Comparison of ENCODE assay signal across 1 cellular context in the genomic region with DNA sequence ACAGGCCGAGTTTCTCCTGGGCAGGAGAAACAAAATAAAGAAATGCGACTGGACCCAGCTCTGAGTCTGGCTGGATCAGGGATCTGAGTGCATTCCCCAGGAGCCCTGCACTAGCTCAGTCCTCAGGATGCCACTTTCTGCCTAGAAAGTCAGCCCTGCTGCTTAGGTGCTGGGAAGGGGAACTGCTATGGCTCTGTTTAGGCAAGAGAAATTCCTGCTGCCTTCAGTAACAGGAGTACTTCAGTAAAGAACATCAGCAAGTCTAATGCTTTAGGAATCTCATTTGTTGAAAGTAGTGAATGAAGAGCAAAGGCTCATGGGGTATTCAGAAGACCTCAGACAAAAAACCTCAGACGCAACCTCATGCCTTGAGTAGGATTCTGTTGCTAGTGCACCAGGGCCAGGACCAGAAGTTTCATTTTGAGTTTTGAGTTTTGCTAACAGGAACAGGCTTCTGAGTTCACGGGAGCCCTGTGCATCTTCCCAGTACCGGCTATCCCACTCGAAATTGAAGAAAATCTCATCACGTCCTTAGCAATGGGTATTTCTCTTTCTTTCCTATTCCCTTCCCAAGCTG.
TF ChIP-seq lines count a peak whose summit lies in the region.

No MANE protein-coding gene starts in this region.

TF ChIP-seq in GM12878, 131 proteins besides CTCF, POLR2A, EP300 and RAD21:
- TF ChIP-seq, protein P1, sequence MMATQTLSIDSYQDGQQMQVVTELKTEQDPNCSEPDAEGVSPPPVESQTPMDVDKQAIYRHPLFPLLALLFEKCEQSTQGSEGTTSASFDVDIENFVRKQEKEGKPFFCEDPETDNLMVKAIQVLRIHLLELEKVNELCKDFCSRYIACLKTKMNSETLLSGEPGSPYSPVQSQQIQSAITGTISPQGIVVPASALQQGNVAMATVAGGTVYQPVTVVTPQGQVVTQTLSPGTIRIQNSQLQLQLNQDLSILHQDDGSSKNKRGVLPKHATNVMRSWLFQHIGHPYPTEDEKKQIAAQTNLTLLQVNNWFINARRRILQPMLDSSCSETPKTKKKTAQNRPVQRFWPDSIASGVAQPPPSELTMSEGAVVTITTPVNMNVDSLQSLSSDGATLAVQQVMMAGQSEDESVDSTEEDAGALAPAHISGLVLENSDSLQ (IDR thresholded peaks at IDR 0.05): no peak
- peak; percentile 36; the same call in 1 of the 2 replicates for TF ChIP-seq RUNX3 (IDR thresholded peaks at IDR 0.05; ENCODE audit: low read length)
- TF ChIP-seq, protein P2, sequence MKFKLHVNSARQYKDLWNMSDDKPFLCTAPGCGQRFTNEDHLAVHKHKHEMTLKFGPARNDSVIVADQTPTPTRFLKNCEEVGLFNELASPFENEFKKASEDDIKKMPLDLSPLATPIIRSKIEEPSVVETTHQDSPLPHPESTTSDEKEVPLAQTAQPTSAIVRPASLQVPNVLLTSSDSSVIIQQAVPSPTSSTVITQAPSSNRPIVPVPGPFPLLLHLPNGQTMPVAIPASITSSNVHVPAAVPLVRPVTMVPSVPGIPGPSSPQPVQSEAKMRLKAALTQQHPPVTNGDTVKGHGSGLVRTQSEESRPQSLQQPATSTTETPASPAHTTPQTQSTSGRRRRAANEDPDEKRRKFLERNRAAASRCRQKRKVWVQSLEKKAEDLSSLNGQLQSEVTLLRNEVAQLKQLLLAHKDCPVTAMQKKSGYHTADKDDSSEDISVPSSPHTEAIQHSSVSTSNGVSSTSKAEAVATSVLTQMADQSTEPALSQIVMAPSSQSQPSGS (IDR thresholded peaks at IDR 0.05; ENCODE audit: low read length): no peak
- no peak for TF ChIP-seq MEF2A (IDR thresholded peaks at IDR 0.05; ENCODE audit: insufficient read depth, low read depth, low read length)
- no peak for TF ChIP-seq KDM1A (IDR thresholded peaks at IDR 0.05; ENCODE audit: borderline replicate concordance)
TF ChIP-seq in GM12878: peak in this region for 1.
